Comparison of ENCODE assay signal across 21 cellular contexts in the genomic region with DNA sequence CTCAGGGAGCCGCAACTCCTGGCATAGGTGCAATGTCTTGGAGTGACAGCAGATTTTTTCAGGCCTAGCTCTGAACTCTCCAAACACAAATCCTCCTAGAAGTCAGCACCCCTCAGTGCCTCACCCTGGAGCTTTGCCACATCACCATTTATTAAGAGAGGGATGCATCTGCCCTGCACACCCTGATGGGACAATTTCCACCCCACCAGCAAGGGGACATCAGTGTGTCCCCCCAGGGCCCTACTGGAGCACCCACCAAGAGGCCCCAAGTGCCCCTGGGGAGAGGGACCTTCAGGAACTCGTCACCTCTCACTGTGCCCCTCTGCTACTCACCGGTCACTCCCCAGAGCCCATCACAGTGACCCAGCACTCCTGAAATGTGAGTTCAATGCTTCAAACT.
DNase-seq lines count a peak whose midpoint lies in the region; ATAC-seq and TF ChIP-seq lines count a peak whose summit lies in the region.
"Had no signal": no experiment of that assay in that cellular context is flagged by ENCODE, and none has a peak within 500 bp of the region (broad histone marks: within the 10 kb centered on the region; RNA-seq: fewer than 3 reads in every experiment).

No MANE protein-coding gene starts in this region.

- no peaks in the 10 kb centered on the region for H3K36me3 Mint-ChIP-seq in T-helper 17 cell (ENCODE audit: low read depth)
- H3K36me3 Mint-ChIP-seq: CD4-positive, CD25-positive, alpha-beta regulatory T cell had no signal

- TF ChIP-seq EP300 in stomach (IDR thresholded peaks at IDR 0.05), result no peak

- H3K9me3 ChIP-seq in T-helper 17 cell (ENCODE audit: control insufficient read depth, low read length, poor library complexity, severe bottlenecking) (peaks cover under 1% of the 10 kb centered on the region), stomach (peaks cover 3 to 20% (median 16%) of the 10 kb centered on the region in 4 donors), aorta (ENCODE audit: control insufficient read depth, low read length) (no peaks in the 10 kb centered on the region)

- peak; percentile 30 for DNase-seq in activated CD8-positive, alpha-beta memory T cell treated with anti-CD3 and anti-CD28 coated beads for 24 hours
- DNase-seq in activated CD8-positive, alpha-beta memory T cell treated with anti-CD3 and anti-CD28 coated beads, Interleukin-2, amount 50 U/mL, for 4 hours, result no peak
- DNase-seq in T-helper 17 cell (no peak), left lobe of liver (ENCODE audit: low spot score) (peak; percentile 6), stomach (peak; percentile 18), NCI-H69 (lab: John Stamatoyannopoulos, UW) (no peak), aorta (no peak), GM20000 (ENCODE audit: low spot score) (no peak)
- DNase-seq: 8988T; BE2C; CD4-positive, CD25-positive, alpha-beta regulatory T cell; COR-L47; DMS 273 treated with DMSO at 0.1 percent for 48 hours; GM23248; HCEC 1CT; NCI-H1092 treated with DMSO at 0.1 percent for 48 hours; NCI-H146; NCI-H2081; NCI-H748 treated with DMSO at 0.1 percent for 48 hours; NK-92 treated with Interleukin-12 subunit alpha and Interleukin-12 subunit beta, amount 100 ng/mL, for 24 hours; Right ventricle myocardium superior had no signal

- peaks cover 0 to 10% (median 0%) of the 10 kb centered on the region in 4 donors for H3K4me1 ChIP-seq in stomach
- H3K4me1 ChIP-seq in aorta (ENCODE audit: control insufficient read depth in 1 of 2, insufficient read depth in 2 of 2, low read length in 2 of 2), result no peaks in the 10 kb centered on the region
- H3K4me1 ChIP-seq: BE2C had no signal

- H3K4me3 Mint-ChIP-seq in T-helper 17 cell, result no peak overlapping the region
- H3K4me3 Mint-ChIP-seq: CD4-positive, CD25-positive, alpha-beta regulatory T cell had no signal

- no peak for TF ChIP-seq POLR2A in stomach (IDR thresholded peaks at IDR 0.05)

- 76 to 85% (median 80%) methylated on average over 1 to 3 of the region's 3 CpGs for WGBS in stomach, 5 donors
- 93 to 98% methylated on average over 3 of the region's 3 CpGs for WGBS in aorta, 2 donors

- ATAC-seq in T-helper 17 cell, result no peak
- no peak for ATAC-seq in left lobe of liver
- no peak for ATAC-seq in aorta (ENCODE audit: low FRiP score)

- H3K27me3 ChIP-seq in stomach (peaks cover 0 to 22% (median 6%) of the 10 kb centered on the region in 3 donors), aorta (ENCODE audit: control insufficient read depth in 1 of 2, insufficient read depth in 2 of 2, low read length in 1 of 2) (no peaks in the 10 kb centered on the region)

- TF ChIP-seq CTCF in stomach (IDR thresholded peaks at IDR 0.05) (no peak), GM20000 (IDR thresholded peaks at IDR 0.05; ENCODE audit: extremely low read depth, missing control alignments) (no peak)

- H3K27me3 Mint-ChIP-seq in T-helper 17 cell, result peaks cover 19% of the 10 kb centered on the region

- H3K27ac Mint-ChIP-seq in T-helper 17 cell, result peak overlapping the region; percentile 75
- H3K27ac Mint-ChIP-seq: CD4-positive, CD25-positive, alpha-beta regulatory T cell had no signal

- intact Hi-C loops in stomach (cut with DNase I; ENCODE audit: low total_unique reads), result loop anchor here (10.0 kb wide), 1 partner anchor 846 kb away; no protein-coding TSS in a partner anchor
- intact Hi-C loops in aorta (cut with DNase I), result loop anchor here (2.0 to 10.0 kb wide), 6 partner anchors 63 to 848 kb away; a partner anchor contains a TSS

- H3K27ac ChIP-seq in stomach (no peak overlapping the region), aorta (ENCODE audit: low read depth in 1 of 2, low read length in 2 of 2) (peak overlapping the region in 1 of 2 donors; percentile 35)
- H3K27ac ChIP-seq: GM23248 had no signal

- no peak overlapping the region for H3K4me3 ChIP-seq in stomach
- no peak overlapping the region for H3K4me3 ChIP-seq in aorta (ENCODE audit: low read length in 2 of 2)
- H3K4me3 ChIP-seq: GM23248 had no signal

- H3K4me1 Mint-ChIP-seq in T-helper 17 cell, result peaks cover 16% of the 10 kb centered on the region

- no peaks in the 10 kb centered on the region for H3K36me3 ChIP-seq in stomach
- H3K36me3 ChIP-seq in aorta (ENCODE audit: control insufficient read depth in 1 of 2, insufficient read depth in 2 of 2, low read length in 1 of 2), result no peaks in the 10 kb centered on the region
- H3K36me3 ChIP-seq: BE2C had no signal

Comparison
In these comparisons a context has a peak if more than half of its experiments do, and no peak if none do; other contexts are left out.
1. DNase-seq: peak in activated CD8-positive, alpha-beta memory T cell treated with anti-CD3 and anti-CD28 coated beads for 24 hours (single experiment), left lobe of liver (single experiment) and stomach (single experiment); none in activated CD8-positive, alpha-beta memory T cell treated with anti-CD3 and anti-CD28 coated beads, Interleukin-2, amount 50 U/mL, for 4 hours (single experiment), T-helper 17 cell (0 of 3), NCI-H69 (single experiment), aorta (0 of 2) and GM20000 (single experiment).